ENCODE assay signal across 9 cellular contexts in genomic region chr20:23705895-23706294, GRCh38. TPM values are rescaled to one million over a fixed set of nuclear protein-coding genes. Genes with fewer than 3 reads are reported as not detected.
"Had no signal": no experiment of that assay in that cellular context is flagged by ENCODE, and none has a peak within 500 bp of the region (broad histone marks: within the 10 kb centered on the region; RNA-seq: fewer than 3 reads in every experiment).

No MANE protein-coding gene starts in this region.

- H3K9me3 ChIP-seq: HAP-1 had no signal

- H3K27ac Mint-ChIP-seq: IgD-negative memory B cell had no signal

- H3K9ac ChIP-seq: GM23248 had no signal

- H3K4me3 ChIP-seq: GM23248, HAP-1 had no signal

- H2AFZ ChIP-seq: GM23248 had no signal

- H3K27ac ChIP-seq: GM23248 had no signal

- H3K4me1 Mint-ChIP-seq: IgD-negative memory B cell had no signal

- H3K36me3 ChIP-seq: HAP-1 had no signal

- H3K4me3 Mint-ChIP-seq: IgD-negative memory B cell had no signal

- ATAC-seq: HCT116 had no signal

- H3K4me1 ChIP-seq: HAP-1 had no signal

- FAIRE-seq: HTR-8/SVneo had no signal

- DNase-seq: GM23248, GOT3, H7, KBM-7 had no signal

RNA-seq across cellular contexts. Expression of gene CST4, which starts 17.1 kb away (rescaled TPM):
- total RNA-seq: GM23248, H4, H7 had no signal
- polyA plus RNA-seq: GM23248, IgD-negative memory B cell had no signal

RNA-seq across cellular contexts. Expression of gene CST1, which starts 44.8 kb away (rescaled TPM):
- total RNA-seq: GM23248 had no signal
- polyA plus RNA-seq: GM23248, IgD-negative memory B cell had no signal
